8 cellular contexts compared by ENCODE assay signal in the genomic region with DNA sequence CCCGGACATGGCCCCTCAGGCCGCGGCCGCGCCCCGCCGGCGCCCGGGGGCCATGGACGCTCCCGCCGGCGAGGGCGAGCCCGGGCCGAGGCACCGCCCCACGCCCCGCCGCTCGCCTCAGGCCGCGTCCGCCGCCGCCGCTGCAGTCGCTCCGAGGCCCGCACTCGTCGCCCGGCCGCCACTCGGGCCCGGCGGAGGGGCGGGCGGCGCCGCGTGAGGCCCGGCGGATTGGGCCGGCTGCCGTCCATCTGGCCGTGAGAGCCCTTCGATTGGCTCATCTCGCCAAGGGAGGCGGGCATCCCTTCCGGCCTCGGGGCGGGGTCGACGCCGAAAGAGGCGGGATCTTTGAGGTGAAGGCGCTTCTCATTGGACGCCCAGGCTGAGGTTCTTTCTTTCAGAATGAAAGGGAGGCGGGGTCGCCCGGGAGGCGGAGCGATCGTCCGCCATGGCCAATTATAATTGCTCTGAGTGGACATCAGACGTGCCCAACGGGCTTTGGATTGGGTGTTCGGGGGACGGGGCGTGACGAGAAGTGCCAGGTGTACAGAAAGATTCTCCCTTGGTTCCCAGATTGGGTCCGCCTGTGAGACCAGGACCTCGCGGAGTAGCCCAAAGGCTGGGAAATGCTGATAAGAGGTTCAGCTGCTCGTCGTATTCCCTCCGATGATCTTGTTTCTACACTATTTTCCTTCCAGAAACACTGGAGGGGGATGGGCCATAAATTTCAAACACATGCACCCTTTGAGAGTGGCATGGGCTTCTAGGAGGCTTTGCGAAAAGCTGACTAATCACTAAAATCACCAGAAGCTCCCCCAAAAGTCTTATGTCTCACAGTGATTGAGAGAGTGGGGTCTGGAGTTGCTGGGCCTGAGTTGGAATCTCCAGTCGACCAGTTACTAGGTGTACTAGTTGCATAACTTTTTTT.
DNase-seq lines count a peak whose midpoint lies in the region; ATAC-seq lines count a peak whose summit lies in the region.

A gene with protein sequence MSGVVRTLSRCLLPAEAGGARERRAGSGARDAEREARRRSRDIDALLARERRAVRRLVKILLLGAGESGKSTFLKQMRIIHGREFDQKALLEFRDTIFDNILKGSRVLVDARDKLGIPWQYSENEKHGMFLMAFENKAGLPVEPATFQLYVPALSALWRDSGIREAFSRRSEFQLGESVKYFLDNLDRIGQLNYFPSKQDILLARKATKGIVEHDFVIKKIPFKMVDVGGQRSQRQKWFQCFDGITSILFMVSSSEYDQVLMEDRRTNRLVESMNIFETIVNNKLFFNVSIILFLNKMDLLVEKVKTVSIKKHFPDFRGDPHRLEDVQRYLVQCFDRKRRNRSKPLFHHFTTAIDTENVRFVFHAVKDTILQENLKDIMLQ (minus strand): TSS at position 156 of the 925 bp plus-strand sequence. CDS start 147 bp downstream, at position 9.

- peak within 1 kb of the TSS; percentile 81 for H3K27ac Mint-ChIP-seq in central memory CD8-positive, alpha-beta T cell (ENCODE audit: low read depth)

- H3K4me3 Mint-ChIP-seq in central memory CD8-positive, alpha-beta T cell: peak within 1 kb of the TSS; percentile 81

- no peaks in the 10 kb centered on the region for H3K27me3 Mint-ChIP-seq in central memory CD8-positive, alpha-beta T cell

- no peaks in the 10 kb centered on the region for H3K9me3 Mint-ChIP-seq in central memory CD8-positive, alpha-beta T cell

- DNase-seq in AG08396 (ENCODE audit: low spot score) (peak; percentile 99), NCI-H345 treated with DMSO at 0.1 percent for 48 hours (lab: John Stamatoyannopoulos, UW; ENCODE audit: unreplicated experiment) (peak; percentile 96), iris pigment epithelial cell (ENCODE audit: low read depth) (peak; percentile 98)
- peak; percentile 94 to 98 (median 94) for DNase-seq in activated CD4-positive, CD25-positive, alpha-beta regulatory T cell (lab: John Stamatoyannopoulos, UW)
- DNase-seq in central memory CD8-positive, alpha-beta T cell (ENCODE audit: low spot score in 2 of 2): peak; percentile 99
- DNase-seq in stimulated activated CD4-positive, alpha-beta T cell treated with anti-CD3 and anti-CD28 coated beads, Interleukin-12 subunit alpha, Interleukin-12 subunit beta, amount 100 ng/mL, for 48 hours (ENCODE audit: low read depth in 2 of 3, low spot score in 1 of 3): peak; percentile 98 to 99 (median 98)

- H3K36me3 Mint-ChIP-seq in central memory CD8-positive, alpha-beta T cell (ENCODE audit: insufficient read depth): peaks cover 8% of the 10 kb centered on the region

- H3K4me1 Mint-ChIP-seq in central memory CD8-positive, alpha-beta T cell: peaks cover 34% of the 10 kb centered on the region

- ATAC-seq in GM19023 (IDR thresholded peaks at IDR 0.05; ENCODE audit: unreplicated experiment): peak; percentile 95
- ATAC-seq in HG03280 (IDR thresholded peaks at IDR 0.05; ENCODE audit: unreplicated experiment): peak; percentile 97
- ATAC-seq in central memory CD8-positive, alpha-beta T cell (replicated peaks; ENCODE audit: extremely low read depth, poor library complexity, severe bottlenecking): peak; percentile 92

Comparison
In these comparisons a context has a peak if more than half of its experiments do, and no peak if none do; other contexts are left out.
1. Peak in every context shown above with its lines: DNase-seq and ATAC-seq.